In genomic region chr18:26436176-26437031, GRCh38 we compare ENCODE assay signal across 14 cellular contexts.
DNase-seq lines count a peak whose midpoint lies in the region; FAIRE-seq and TF ChIP-seq lines count a peak whose summit lies in the region.
"Had no signal": no experiment of that assay in that cellular context is flagged by ENCODE, and none has a peak within 500 bp of the region (broad histone marks: within the 10 kb centered on the region; RNA-seq: fewer than 3 reads in every experiment).

No MANE protein-coding gene starts in this region.

- in situ Hi-C loops in Caki2 (cut with HindIII; ENCODE audit: low pct_unique_long_range_greater_than_20kb, low sequenced_read_pairs) = no loop called here

- DNase-seq in Caki2 (ENCODE audit: low read depth) (peak; percentile 41), M059J (ENCODE audit: low read depth) (peak; percentile 76), dedifferentiated amniotic fluid mesenchymal stem cell (ENCODE audit: extremely low spot score) (peak; percentile 79), myocyte (ENCODE audit: low read depth) (peak; percentile 64), H54 (ENCODE audit: insufficient read length, low spot score) (no peak), NCI-H128 (lab: John Stamatoyannopoulos, UW; ENCODE audit: unreplicated experiment) (no peak), DMS79 (lab: John Stamatoyannopoulos, UW) (no peak), NCI-H2081 (lab: John Stamatoyannopoulos, UW) (no peak)
- DNase-seq: activated T-cell treated with anti-CD3 and anti-CD28 coated beads, Interleukin-2, amount 50 U/mL, for 48 hours; dermis blood vessel endothelial cell; DMS 273 treated with DMSO at 0.1 percent for 48 hours; NCI-H1092; stimulated activated CD4-positive, alpha-beta T cell treated with anti-CD3 and anti-CD28 coated beads, Interleukin-4, amount 100 ng/mL, for 1 hour; substantia nigra had no signal

- no peak for TF ChIP-seq POLR2A in H54 (IDR thresholded peaks at IDR 0.05; ENCODE audit: low read depth, low read length)

- FAIRE-seq in H54 (lab: Jason Lieb, UNC) = no peak

Comparison
In these comparisons a context has a peak if more than half of its experiments do, and no peak if none do; other contexts are left out.
1. DNase-seq: peak in Caki2 (single experiment), M059J (single experiment), dedifferentiated amniotic fluid mesenchymal stem cell (single experiment) and myocyte (single experiment); none in H54 (single experiment), NCI-H128 (single experiment), DMS79 (single experiment) and NCI-H2081 (0 of 2).